In the genomic region with DNA sequence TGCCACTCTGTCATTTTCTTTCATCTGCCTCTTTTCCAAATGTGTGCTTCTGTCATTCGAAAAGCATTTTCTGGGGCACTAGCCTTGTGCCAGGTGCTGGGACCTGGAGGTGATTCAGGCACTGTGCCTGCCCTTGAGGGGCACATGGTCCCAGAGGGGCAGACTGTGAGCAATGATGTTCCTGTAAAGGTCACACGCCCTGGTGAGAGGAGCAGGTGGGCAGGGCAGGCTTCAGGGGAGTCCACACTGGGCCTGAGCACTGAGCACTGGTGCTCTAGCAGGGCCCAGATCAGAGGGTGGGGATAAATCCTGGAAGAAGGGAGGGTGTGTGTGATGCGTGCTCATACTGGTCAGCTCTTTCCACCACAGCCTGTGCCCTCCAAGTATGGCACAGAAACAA, we compare ENCODE assay signal across 20 cellular contexts.
"Had no signal": no experiment of that assay in that cellular context is flagged by ENCODE, and none has a peak within 500 bp of the region (broad histone marks: within the 10 kb centered on the region; RNA-seq: fewer than 3 reads in every experiment).

No MANE protein-coding gene starts in this region.

- H3K27ac Mint-ChIP-seq: activated CD4-positive, alpha-beta memory T cell treated with anti-CD3 and anti-CD28 coated beads for 36 hours; activated naive CD4-positive, alpha-beta T cell treated with anti-CD3 and anti-CD28 coated beads for 36 hours; nephron; progenitor cell of endocrine pancreas; T-cell; WTC11 had no signal

- H3K9me3 Mint-ChIP-seq: activated CD4-positive, alpha-beta memory T cell treated with anti-CD3 and anti-CD28 coated beads for 36 hours; activated naive CD4-positive, alpha-beta T cell treated with anti-CD3 and anti-CD28 coated beads for 36 hours; activated T-cell treated with anti-CD3 and anti-CD28 coated beads, Interleukin-2, amount 50 U/mL, for 4 hours; T-cell had no signal

- H3K36me3 Mint-ChIP-seq: activated CD4-positive, alpha-beta memory T cell treated with anti-CD3 and anti-CD28 coated beads for 36 hours; T-cell; WTC11 had no signal

- H3K36me3 ChIP-seq: ascending aorta, breast epithelium, lower lobe of right lung, thyroid gland had no signal

- H3K4me1 ChIP-seq: breast epithelium, lower lobe of right lung, vagina had no signal

- H3K27me3 ChIP-seq: ascending aorta, breast epithelium, thyroid gland, vagina had no signal

- DNase-seq: activated CD4-positive, alpha-beta memory T cell treated with anti-CD3 and anti-CD28 coated beads for 36 hours; activated CD4-positive, alpha-beta T cell treated with anti-CD3 and anti-CD28 coated beads for 4 hours; activated naive CD4-positive, alpha-beta T cell treated with anti-CD3 and anti-CD28 coated beads for 36 hours; activated T-cell treated with anti-CD3 and anti-CD28 coated beads, Interleukin-2, amount 50 U/mL, for 4 hours; cerebellar nuclear complex; dermis blood vessel endothelial cell; foreskin fibroblast; left cardiac atrium; lower lobe of right lung; occipital lobe; stimulated activated CD4-positive, alpha-beta T cell treated with anti-CD3 and anti-CD28 coated beads, Interleukin-2, amount 100 ng/mL, for 24 hours; T-cell; thyroid gland had no signal

- H3K4me3 Mint-ChIP-seq: activated CD4-positive, alpha-beta memory T cell treated with anti-CD3 and anti-CD28 coated beads for 36 hours; activated naive CD4-positive, alpha-beta T cell treated with anti-CD3 and anti-CD28 coated beads for 36 hours; activated T-cell treated with anti-CD3 and anti-CD28 coated beads, Interleukin-2, amount 50 U/mL, for 4 hours; nephron; T-cell; WTC11 had no signal

- H3K9me3 ChIP-seq: ascending aorta, breast epithelium, lower lobe of right lung, thyroid gland, vagina had no signal

- H3K27me3 Mint-ChIP-seq: activated CD4-positive, alpha-beta memory T cell treated with anti-CD3 and anti-CD28 coated beads for 36 hours; T-cell had no signal

- H3K4me1 Mint-ChIP-seq: WTC11 had no signal

- ATAC-seq: activated T-cell treated with anti-CD3 and anti-CD28 coated beads, Interleukin-2, amount 50 U/mL, for 4 hours; left cardiac atrium; SK-N-SH treated with all-trans-retinoic acid at 6 μM for 48 hours; T-cell; WTC11 had no signal

- H3K4me3 ChIP-seq: ascending aorta, breast epithelium, lower lobe of right lung, thyroid gland, vagina had no signal

- H3K27ac ChIP-seq: ascending aorta, lower lobe of right lung, thyroid gland had no signal
